In genomic region chr10:8213735-8214134, GRCh38 we compare ENCODE assay signal across 9 cellular contexts.
"Had no signal": no experiment of that assay in that cellular context is flagged by ENCODE, and none has a peak within 500 bp of the region (broad histone marks: within the 10 kb centered on the region; RNA-seq: fewer than 3 reads in every experiment).

No MANE protein-coding gene starts in this region.

- H2AFZ ChIP-seq: GM23338 had no signal

- H3K27ac Mint-ChIP-seq: GM23338 had no signal

- H3K36me3 ChIP-seq: HAP-1 had no signal

- H3K9me3 ChIP-seq: HAP-1 had no signal

- H3K4me3 ChIP-seq: GM23338, HAP-1, K562 had no signal

- H3K4me1 ChIP-seq: HAP-1 had no signal

- H3K4me1 Mint-ChIP-seq: GM23338 had no signal

- DNase-seq: IMR-90, Kasumi-1, KG1 had no signal

- FAIRE-seq: H1, H54, K562 had no signal

- H3K4me3 Mint-ChIP-seq: GM23338 had no signal

- ATAC-seq: GM23338, HCT116, K562 had no signal

- H3K4me2 ChIP-seq: GM23338 had no signal
